ENCODE assay signal across 9 cellular contexts in the genomic region with DNA sequence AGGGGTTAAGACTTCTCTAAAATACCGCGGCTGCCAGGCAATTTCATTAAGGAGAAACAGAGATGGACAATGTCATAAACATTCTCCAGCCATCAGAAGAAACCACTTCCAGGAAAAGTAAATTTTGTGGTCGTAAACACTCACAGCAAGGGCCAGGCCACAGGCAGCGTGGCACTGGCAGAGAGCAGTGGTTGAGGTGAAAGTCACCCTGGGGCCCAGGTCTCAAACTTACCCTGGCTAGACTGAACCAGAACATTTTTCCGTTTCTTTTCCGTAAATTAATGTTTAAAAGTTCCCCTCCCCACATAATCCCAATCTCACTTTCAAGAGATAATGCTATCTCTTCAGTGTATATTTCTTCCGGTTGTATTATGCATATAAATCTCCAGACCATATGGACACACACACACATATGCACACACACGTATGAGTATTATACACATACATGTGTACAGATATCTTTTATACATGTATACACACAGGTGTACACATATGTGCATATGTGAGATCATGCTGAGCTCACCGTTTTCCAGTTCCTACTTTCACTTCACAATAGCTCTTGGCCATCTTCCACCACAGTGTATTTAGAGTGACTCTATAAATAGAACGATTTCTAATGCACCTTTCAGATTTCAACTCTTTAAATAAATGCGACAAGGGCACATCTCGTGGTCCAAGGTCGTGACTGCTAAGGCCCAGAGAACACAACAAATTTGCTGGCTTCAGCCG.
DNase-seq lines count a peak whose midpoint lies in the region; ATAC-seq and TF ChIP-seq lines count a peak whose summit lies in the region.
"Had no signal": no experiment of that assay in that cellular context is flagged by ENCODE, and none has a peak within 500 bp of the region (broad histone marks: within the 10 kb centered on the region; RNA-seq: fewer than 3 reads in every experiment).

No MANE protein-coding gene starts in this region.

- CTCF ChIA-PET in SK-N-SH (lab: Yijun Ruan, JAX) = interaction anchor here (0.5 to 10.8 kb wide), 5 partner anchors 14 to 308 kb away, joined by 3 to 162 read pairs (median 3); no protein-coding TSS in a partner anchor

- no peak overlapping the region for H3K4me2 ChIP-seq in SK-N-SH

- ATAC-seq in GM19351 (IDR thresholded peaks at IDR 0.05; ENCODE audit: unreplicated experiment) (peak; percentile 77), HG03095 (IDR thresholded peaks at IDR 0.05; ENCODE audit: unreplicated experiment) (peak; percentile 70)

- TF ChIP-seq RAD21 in SK-N-SH (IDR thresholded peaks at IDR 0.05; ENCODE audit: low read length) = no peak

- H3K36me3 ChIP-seq in SK-N-SH (replicated peaks in 1 of 2; ENCODE audit: control insufficient read depth in 1 of 2, insufficient read depth in 2 of 2, low read length in 1 of 2) = no peaks in the 10 kb centered on the region

- no peaks in the 10 kb centered on the region for H3K9me3 ChIP-seq in SK-N-SH

- H4K20me1 ChIP-seq in SK-N-SH (ENCODE audit: insufficient read depth) = no peaks in the 10 kb centered on the region

- no peak for TF ChIP-seq CTCF in SK-N-SH (IDR thresholded peaks at IDR 0.05)

- H3K27me3 Mint-ChIP-seq in activated naive CD8-positive, alpha-beta T cell treated with anti-CD3 and anti-CD28 coated beads for 36 hours = peaks cover 43% of the 10 kb centered on the region

- H3K4me1 Mint-ChIP-seq in activated naive CD8-positive, alpha-beta T cell treated with anti-CD3 and anti-CD28 coated beads for 36 hours = peaks cover 31% of the 10 kb centered on the region

- H3K4me3 Mint-ChIP-seq in activated naive CD8-positive, alpha-beta T cell treated with anti-CD3 and anti-CD28 coated beads for 36 hours = no peak overlapping the region

- peak overlapping the region; percentile 38 for H3K27ac Mint-ChIP-seq in activated naive CD8-positive, alpha-beta T cell treated with anti-CD3 and anti-CD28 coated beads for 36 hours

- H2AFZ ChIP-seq in SK-N-SH (ENCODE audit: low read depth) = no peak overlapping the region

- no peak overlapping the region for H3K27ac ChIP-seq in SK-N-SH (ENCODE audit: low read depth in 2 of 2, low read length in 1 of 2)

- no peak overlapping the region for H3K9ac ChIP-seq in SK-N-SH

- no peak overlapping the region for H3K4me3 ChIP-seq in SK-N-SH (ENCODE audit: low read depth in 2 of 2, low read length in 1 of 2)

- DNase-seq in A172 (ENCODE audit: low spot score) (peak; percentile 5), GDM1 (lab: John Stamatoyannopoulos, UW) (no peak), SK-N-SH (no peak), AML-193 (lab: John Stamatoyannopoulos, UW) (no peak)
- no peak for DNase-seq in activated naive CD8-positive, alpha-beta T cell treated with anti-CD3 and anti-CD28 coated beads for 36 hours
- DNase-seq in activated CD4-positive, CD25-positive, alpha-beta regulatory T cell treated with anti-CD3 and anti-CD28 coated beads, Interleukin-2, amount 50 U/mL, for 72 hours = no peak
- DNase-seq: NCI-H526 treated with DMSO at 0.1 percent for 48 hours had no signal

- WGBS in SK-N-SH (ENCODE audit: low lambda C conversion rate) = 76% methylated on average over 14 of the region's 14 CpGs

- H3F3A ChIP-seq in SK-N-SH (replicated peaks; ENCODE audit: insufficient read depth) = no peaks in the 10 kb centered on the region

- no peaks in the 10 kb centered on the region for H3K9me3 Mint-ChIP-seq in activated naive CD8-positive, alpha-beta T cell treated with anti-CD3 and anti-CD28 coated beads for 36 hours

- no peaks in the 10 kb centered on the region for H3K79me2 ChIP-seq in SK-N-SH (ENCODE audit: insufficient read depth)

- H3K9me2 ChIP-seq in SK-N-SH = no peaks in the 10 kb centered on the region

- H3K4me1 ChIP-seq in SK-N-SH (ENCODE audit: control insufficient read depth in 1 of 2, insufficient read depth in 2 of 2, low read depth in 1 of 2, low read length in 1 of 2) = no peaks in the 10 kb centered on the region

- H3K27me3 ChIP-seq in SK-N-SH (ENCODE audit: insufficient read depth) = no peaks in the 10 kb centered on the region

- POLR2A ChIA-PET in SK-N-SH (lab: Yijun Ruan, JAX) = no interaction called here

- no peak for TF ChIP-seq EP300 in SK-N-SH (IDR thresholded peaks at IDR 0.05; ENCODE audit: borderline replicate concordance in 1 of 2, low read depth in 1 of 2, low read length in 1 of 2)

- no peaks in the 10 kb centered on the region for H3K36me3 Mint-ChIP-seq in activated naive CD8-positive, alpha-beta T cell treated with anti-CD3 and anti-CD28 coated beads for 36 hours

TF ChIP-seq in SK-N-SH, 30 proteins besides CTCF, POLR2A, EP300 and RAD21:
- TF ChIP-seq RXRA (IDR thresholded peaks at IDR 0.05; ENCODE audit: borderline replicate concordance, low read depth) = no peak
- no peak for TF ChIP-seq ELF1 (IDR thresholded peaks at IDR 0.05)
- no peak for TF ChIP-seq RCOR1 (IDR thresholded peaks at IDR 0.05; ENCODE audit: low read length)
- TF ChIP-seq NFIC (IDR thresholded peaks at IDR 0.05; ENCODE audit: borderline replicate concordance) = no peak
- no peak for TF ChIP-seq NRF1 (IDR thresholded peaks at IDR 0.05; ENCODE audit: low read depth, low read length)
- no peak for TF ChIP-seq JUND (IDR thresholded peaks at IDR 0.05)
- TF ChIP-seq, protein P1, sequence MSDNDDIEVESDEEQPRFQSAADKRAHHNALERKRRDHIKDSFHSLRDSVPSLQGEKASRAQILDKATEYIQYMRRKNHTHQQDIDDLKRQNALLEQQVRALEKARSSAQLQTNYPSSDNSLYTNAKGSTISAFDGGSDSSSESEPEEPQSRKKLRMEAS (IDR thresholded peaks at IDR 0.05; ENCODE audit: low read depth) = no peak
- TF ChIP-seq, protein P2, sequence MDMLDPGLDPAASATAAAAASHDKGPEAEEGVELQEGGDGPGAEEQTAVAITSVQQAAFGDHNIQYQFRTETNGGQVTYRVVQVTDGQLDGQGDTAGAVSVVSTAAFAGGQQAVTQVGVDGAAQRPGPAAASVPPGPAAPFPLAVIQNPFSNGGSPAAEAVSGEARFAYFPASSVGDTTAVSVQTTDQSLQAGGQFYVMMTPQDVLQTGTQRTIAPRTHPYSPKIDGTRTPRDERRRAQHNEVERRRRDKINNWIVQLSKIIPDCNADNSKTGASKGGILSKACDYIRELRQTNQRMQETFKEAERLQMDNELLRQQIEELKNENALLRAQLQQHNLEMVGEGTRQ (IDR thresholded peaks at IDR 0.05; ENCODE audit: borderline replicate concordance, low read depth, low read length) = no peak
- TF ChIP-seq GATA2 (CRISPR knock-in tag; IDR thresholded peaks at IDR 0.05) = no peak
- TF ChIP-seq, protein P3, sequence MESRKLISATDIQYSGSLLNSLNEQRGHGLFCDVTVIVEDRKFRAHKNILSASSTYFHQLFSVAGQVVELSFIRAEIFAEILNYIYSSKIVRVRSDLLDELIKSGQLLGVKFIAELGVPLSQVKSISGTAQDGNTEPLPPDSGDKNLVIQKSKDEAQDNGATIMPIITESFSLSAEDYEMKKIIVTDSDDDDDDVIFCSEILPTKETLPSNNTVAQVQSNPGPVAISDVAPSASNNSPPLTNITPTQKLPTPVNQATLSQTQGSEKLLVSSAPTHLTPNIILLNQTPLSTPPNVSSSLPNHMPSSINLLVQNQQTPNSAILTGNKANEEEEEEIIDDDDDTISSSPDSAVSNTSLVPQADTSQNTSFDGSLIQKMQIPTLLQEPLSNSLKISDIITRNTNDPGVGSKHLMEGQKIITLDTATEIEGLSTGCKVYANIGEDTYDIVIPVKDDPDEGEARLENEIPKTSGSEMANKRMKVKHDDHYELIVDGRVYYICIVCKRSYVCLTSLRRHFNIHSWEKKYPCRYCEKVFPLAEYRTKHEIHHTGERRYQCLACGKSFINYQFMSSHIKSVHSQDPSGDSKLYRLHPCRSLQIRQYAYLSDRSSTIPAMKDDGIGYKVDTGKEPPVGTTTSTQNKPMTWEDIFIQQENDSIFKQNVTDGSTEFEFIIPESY (IDR thresholded peaks at IDR 0.05; ENCODE audit: borderline replicate concordance, low read depth) = no peak
- TF ChIP-seq POLR2AphosphoS5 (IDR thresholded peaks at IDR 0.05; ENCODE audit: low read depth, low read length) = no peak
- TF ChIP-seq FOXM1 (IDR thresholded peaks at IDR 0.05; ENCODE audit: low read depth) = no peak
- no peak for TF ChIP-seq FOXJ3 (CRISPR knock-in tag; IDR thresholded peaks at IDR 0.05)
- TF ChIP-seq EZH2phosphoT487 (IDR thresholded peaks at IDR 0.05; ENCODE audit: borderline replicate concordance, low read depth) = no peak
- no peak for TF ChIP-seq RFX5 (IDR thresholded peaks at IDR 0.05; ENCODE audit: low read length)
